ENCODE assay signal across 31 cellular contexts in the genomic region with DNA sequence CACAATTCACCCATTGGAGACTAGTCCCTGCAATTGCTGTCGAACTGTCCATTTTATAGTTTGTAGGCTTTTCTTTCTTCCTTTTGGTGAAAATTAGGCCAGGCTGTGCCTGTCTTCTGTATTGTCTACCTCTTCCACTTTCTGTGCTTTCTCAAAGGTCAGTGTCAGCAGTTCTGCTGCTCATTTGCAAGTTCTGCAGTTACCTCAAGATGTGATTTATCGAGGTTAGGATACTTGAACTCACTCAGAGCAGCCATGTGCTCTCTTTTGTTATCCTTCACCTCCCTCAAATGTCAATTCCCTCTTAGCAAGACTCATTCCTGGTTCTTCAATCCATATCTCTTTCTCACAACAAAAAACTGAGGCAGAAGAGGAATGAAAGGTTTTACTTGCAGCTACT.
"Had no signal": no experiment of that assay in that cellular context is flagged by ENCODE, and none has a peak within 500 bp of the region (broad histone marks: within the 10 kb centered on the region; RNA-seq: fewer than 3 reads in every experiment).

No MANE protein-coding gene starts in this region.

- H3K4me1 ChIP-seq: adrenal gland, body of pancreas had no signal

- H3K36me3 ChIP-seq: adrenal gland, brain microvascular endothelial cell, breast epithelium had no signal

- H3K27ac ChIP-seq: adrenal gland, body of pancreas, brain microvascular endothelial cell, breast epithelium, VCaP had no signal

- H3K9me3 ChIP-seq: adrenal gland, body of pancreas had no signal

- H3K27me3 ChIP-seq: adrenal gland, body of pancreas, brain microvascular endothelial cell, breast epithelium had no signal

- H3K4me3 ChIP-seq: adrenal gland, body of pancreas, breast epithelium had no signal

- ATAC-seq: activated CD8-positive, alpha-beta T cell treated with anti-CD3 and anti-CD28 coated beads for 36 hours; activated naive CD4-positive, alpha-beta T cell treated with anti-CD3 and anti-CD28 coated beads, Interleukin-2, amount 50 U/mL, for 72 hours; activated T-cell treated with anti-CD3 and anti-CD28 coated beads, Interleukin-2, amount 50 U/mL, for 4 hours; activated T-cell treated with anti-CD3 and anti-CD28 coated beads, Interleukin-2, amount 50 U/mL, for 72 hours; activated T-helper 17 cell treated with anti-CD3 and anti-CD28 coated beads, Interleukin-2, amount 50 U/mL, for 72 hours; body of pancreas had no signal

- DNase-seq: activated B cell treated with CpG ODN at 0.5 μM for 24 hours; activated CD4-positive, alpha-beta memory T cell treated with anti-CD3 and anti-CD28 coated beads for 36 hours; activated CD4-positive, alpha-beta T cell treated with anti-CD3 and anti-CD28 coated beads for 4 hours; activated CD4-positive, alpha-beta T cell treated with anti-CD3 and anti-CD28 coated beads, Interleukin-2, amount 10 ng/mL, durations not matched to agents 24 days and 14 days; activated CD4-positive, alpha-beta T cell treated with anti-CD3 and anti-CD28 coated beads, Interleukin-2, amount 50 U/mL, for 1 hour; activated CD4-positive, alpha-beta T cell treated with anti-CD3 and anti-CD28 coated beads, Interleukin-2, amount 50 U/mL, for 4 hours; activated CD4-positive, CD25-positive, alpha-beta regulatory T cell treated with anti-CD3 and anti-CD28 coated beads, Interleukin-2, amount 50 U/mL, for 72 hours; activated CD8-positive, alpha-beta memory T cell treated with anti-CD3 and anti-CD28 coated beads, Interleukin-2, amount 50 U/mL, for 4 hours; activated CD8-positive, alpha-beta T cell treated with anti-CD3 and anti-CD28 coated beads for 36 hours; activated effector memory CD4-positive, alpha-beta T cell treated with anti-CD3 and anti-CD28 coated beads, Interleukin-2, amount 50 U/mL, for 16 hours; activated gamma-delta T cell treated with Interleukin-2 at 50 U/mL for 16 hours; activated naive CD4-positive, alpha-beta T cell; activated naive CD4-positive, alpha-beta T cell treated with anti-CD3 and anti-CD28 coated beads for 36 hours; activated naive CD4-positive, alpha-beta T cell treated with anti-CD3 and anti-CD28 coated beads, Interleukin-2, amount 50 U/mL, for 16 hours; activated naive CD8-positive, alpha-beta T cell treated with anti-CD3 and anti-CD28 coated beads for 36 hours; activated T-cell treated with anti-CD3 and anti-CD28 coated beads for 4 hours; activated T-cell treated with anti-CD3 and anti-CD28 coated beads, Interleukin-2, amount 50 U/mL, for 1 hour; activated T-cell treated with anti-CD3 and anti-CD28 coated beads, Interleukin-2, amount 50 U/mL, for 4 hours; activated T-cell treated with anti-CD3 and anti-CD28 coated beads, Interleukin-2, amount 50 U/mL, for 72 hours; adrenal gland; amniotic stem cell; aorta; body of pancreas; brain microvascular endothelial cell; central memory CD4-positive, alpha-beta T cell; T-helper 2 cell; T-helper 9 cell had no signal
